Comparison of ENCODE assay signal across 19 cellular contexts in genomic region chr16:101586-101985, GRCh38. TPM values are rescaled to one million over a fixed set of nuclear protein-coding genes. Genes with fewer than 3 reads are reported as not detected.
A peak's percentile ranks its signal among the peaks of the same experiment; 100 is the strongest.
DNase-seq lines count a peak whose midpoint lies in the region; ATAC-seq and TF ChIP-seq lines count a peak whose summit lies in the region.
"Had no signal": no experiment of that assay in that cellular context is flagged by ENCODE, and none has a peak within 500 bp of the region (broad histone marks: within the 10 kb centered on the region; RNA-seq: fewer than 3 reads in every experiment).

No MANE protein-coding gene starts in this region.

- H3K27ac Mint-ChIP-seq in MCF 10A (ENCODE audit: low read depth, unreplicated experiment) (no peak overlapping the region), GM23338 (no peak overlapping the region; the same call in 1 of the 2 replicates)
- H3K27ac Mint-ChIP-seq: activated B cell treated with CpG ODN at 0.5 μM for 24 hours; activated CD8-positive, alpha-beta T cell treated with anti-CD3 and anti-CD28 coated beads, Interleukin-2, amount 10 ng/mL, durations not matched to agents 7 days and 5 days; activated naive CD8-positive, alpha-beta T cell treated with anti-CD3 and anti-CD28 coated beads for 36 hours; T-helper 1 cell treated with Interleukin-12 subunit alpha and Interleukin-12 subunit beta and Interleukin-4 antibody, amounts not matched to agents 30 μg/mL and 1 μg/mL, for 36 hours had no signal

- WGBS in prostate gland: 87% methylated on average over 6 of the region's 6 CpGs

- H3K27me3 ChIP-seq in breast epithelium (no peaks in the 10 kb centered on the region), prostate gland (replicated peaks; ENCODE audit: insufficient read depth) (no peaks in the 10 kb centered on the region), upper lobe of right lung (no peaks in the 10 kb centered on the region), GM23338 (ENCODE audit: insufficient read depth) (no peaks in the 10 kb centered on the region)
- H3K27me3 ChIP-seq: cardiac muscle cell had no signal

- H3K9me3 ChIP-seq in breast epithelium (no peaks in the 10 kb centered on the region), prostate gland (no peaks in the 10 kb centered on the region), upper lobe of right lung (no peaks in the 10 kb centered on the region)

- H3K36me3 ChIP-seq in breast epithelium: no peaks in the 10 kb centered on the region
- H3K36me3 ChIP-seq in prostate gland: no peaks in the 10 kb centered on the region
- peaks cover 13% of the 10 kb centered on the region for H3K36me3 ChIP-seq in upper lobe of right lung
- H3K36me3 ChIP-seq in GM23338 (ENCODE audit: insufficient read depth): no peaks in the 10 kb centered on the region
- H3K36me3 ChIP-seq: cardiac muscle cell had no signal

- ATAC-seq in upper lobe of right lung: no peak
- no peak for ATAC-seq in GM23338
- ATAC-seq: activated CD8-positive, alpha-beta T cell treated with anti-CD3 and anti-CD28 coated beads, Interleukin-2, amount 10 ng/mL, durations not matched to agents 7 days and 5 days had no signal

- no peaks in the 10 kb centered on the region for H3K9me3 Mint-ChIP-seq in MCF 10A (ENCODE audit: unreplicated experiment)
- H3K9me3 Mint-ChIP-seq in GM23338: no peaks in the 10 kb centered on the region
- H3K9me3 Mint-ChIP-seq: activated B cell treated with CpG ODN at 0.5 μM for 24 hours; activated naive CD8-positive, alpha-beta T cell treated with anti-CD3 and anti-CD28 coated beads for 36 hours; T-helper 1 cell treated with Interleukin-12 subunit alpha and Interleukin-12 subunit beta and Interleukin-4 antibody, amounts not matched to agents 30 μg/mL and 1 μg/mL, for 36 hours had no signal

- peak overlapping the region; percentile 65 to 82 for H3K27ac ChIP-seq in breast epithelium
- peak overlapping the region; percentile 19 to 30 for H3K27ac ChIP-seq in prostate gland
- H3K27ac ChIP-seq in upper lobe of right lung: peak overlapping the region; percentile 76
- H3K27ac ChIP-seq in GM23338 (ENCODE audit: low read depth): no peak overlapping the region
- H3K27ac ChIP-seq: 22Rv1, cardiac muscle cell had no signal

- H3K4me1 ChIP-seq in breast epithelium: peaks cover 11 to 19% of the 10 kb centered on the region in 2 donors
- no peaks in the 10 kb centered on the region for H3K4me1 ChIP-seq in prostate gland (replicated peaks)
- H3K4me1 ChIP-seq in upper lobe of right lung: peaks cover 19% of the 10 kb centered on the region
- no peaks in the 10 kb centered on the region for H3K4me1 ChIP-seq in GM23338 (ENCODE audit: insufficient read depth)

- H3K4me3 Mint-ChIP-seq in MCF 10A (ENCODE audit: unreplicated experiment) (no peak overlapping the region), GM23338 (no peak overlapping the region; the same call in 2 of the 3 replicates)
- H3K4me3 Mint-ChIP-seq: activated B cell treated with CpG ODN at 0.5 μM for 24 hours; activated CD8-positive, alpha-beta T cell treated with anti-CD3 and anti-CD28 coated beads, Interleukin-2, amount 10 ng/mL, durations not matched to agents 7 days and 5 days; activated naive CD8-positive, alpha-beta T cell treated with anti-CD3 and anti-CD28 coated beads for 36 hours; T-helper 1 cell treated with Interleukin-12 subunit alpha and Interleukin-12 subunit beta and Interleukin-4 antibody, amounts not matched to agents 30 μg/mL and 1 μg/mL, for 36 hours had no signal

- no peak for TF ChIP-seq POLR2A in breast epithelium (IDR thresholded peaks at IDR 0.05)
- no peak for TF ChIP-seq POLR2A in prostate gland (IDR thresholded peaks at IDR 0.05)

- H3K27me3 Mint-ChIP-seq in MCF 10A (ENCODE audit: insufficient read depth, unreplicated experiment): no peaks in the 10 kb centered on the region
- peaks cover 3% of the 10 kb centered on the region for H3K27me3 Mint-ChIP-seq in GM23338 (ENCODE audit: insufficient read depth, low read depth, poor library complexity)
- H3K27me3 Mint-ChIP-seq: activated B cell treated with CpG ODN at 0.5 μM for 24 hours; activated naive CD8-positive, alpha-beta T cell treated with anti-CD3 and anti-CD28 coated beads for 36 hours had no signal

- intact Hi-C loops in breast epithelium (cut with DNase I; ENCODE audit: low total_unique reads): no loop called here
- intact Hi-C loops in MCF 10A (cut with micrococcal nuclease): no loop called here
- intact Hi-C loops in prostate gland (cut with DNase I): no loop called here
- intact Hi-C loops in upper lobe of right lung (cut with DNase I): no loop called here

- no peak for DNase-seq in breast epithelium (ENCODE audit: low spot score in 2 of 2)
- no peak for DNase-seq in MCF 10A (ENCODE audit: unreplicated experiment)
- DNase-seq in islet precursor cell: peak; percentile 48
- DNase-seq in prostate gland (ENCODE audit: low spot score): no peak
- no peak for DNase-seq in upper lobe of right lung
- no peak for DNase-seq in stimulated activated CD4-positive, alpha-beta T cell treated with anti-CD3 and anti-CD28 coated beads, Interleukin-2, amount 100 ng/mL, for 24 hours
- DNase-seq in hippocampal formation (lab: John Stamatoyannopoulos, UW): no peak
- DNase-seq in GM23338 (ENCODE audit: low spot score): no peak
- DNase-seq: activated B cell treated with CpG ODN at 0.5 μM for 24 hours; activated CD8-positive, alpha-beta T cell treated with anti-CD3 and anti-CD28 coated beads, Interleukin-2, amount 10 ng/mL, durations not matched to agents 7 days and 5 days; activated naive CD8-positive, alpha-beta T cell treated with anti-CD3 and anti-CD28 coated beads for 36 hours; effector CD8-positive, alpha-beta T cell; MM.1S; NCI-H187 treated with DMSO at 0.1 percent for 48 hours; NCI-H510A; SIG-M5 had no signal

- H4K20me1 ChIP-seq in GM23338 (replicated peaks; ENCODE audit: insufficient read depth): peaks cover 2% of the 10 kb centered on the region

- H3K4me3 ChIP-seq in breast epithelium: peak overlapping the region in 1 of 3 donors; percentile 22
- no peak overlapping the region for H3K4me3 ChIP-seq in prostate gland
- H3K4me3 ChIP-seq in upper lobe of right lung: no peak overlapping the region
- no peak overlapping the region for H3K4me3 ChIP-seq in GM23338
- H3K4me3 ChIP-seq: cardiac muscle cell had no signal

- no peak overlapping the region for H3K4me2 ChIP-seq in GM23338

- BruUV-seq in MCF 10A (replicated peaks; lab: Mats Ljungman, UMichigan): no TSS peak

- no peaks in the 10 kb centered on the region for H3K4me1 Mint-ChIP-seq in MCF 10A (ENCODE audit: insufficient read depth, unreplicated experiment)
- no peaks in the 10 kb centered on the region for H3K4me1 Mint-ChIP-seq in GM23338
- H3K4me1 Mint-ChIP-seq: activated naive CD8-positive, alpha-beta T cell treated with anti-CD3 and anti-CD28 coated beads for 36 hours had no signal

- TF ChIP-seq CTCF in breast epithelium (IDR thresholded peaks at IDR 0.05) (no peak), MCF 10A (IDR thresholded peaks at IDR 0.05; ENCODE audit: unreplicated experiment) (no peak), prostate gland (IDR thresholded peaks at IDR 0.05) (no peak), upper lobe of right lung (IDR thresholded peaks at IDR 0.05) (no peak), GM23338 (conservative IDR thresholded peaks at IDR 0.05; ENCODE audit: low read depth in 2 of 2) (no peak)

- H2AFZ ChIP-seq in GM23338: no peak overlapping the region

- no peaks in the 10 kb centered on the region for H3K79me2 ChIP-seq in GM23338 (replicated peaks; ENCODE audit: insufficient read depth)

- 0 out of 2 replicates have a peak, but pooled peaks cover 7% of the 10 kb centered on the region for H3F3A ChIP-seq in GM23338 (replicated peaks; ENCODE audit: low read depth)

- CTCF ChIA-PET in MCF 10A (lab: Yijun Ruan, JAX): interaction anchor here (0.9 to 1.5 kb wide), 3 partner anchors 9 to 36 kb away, joined by 3 to 8 read pairs (median 3); no protein-coding TSS in a partner anchor

- H3K36me3 Mint-ChIP-seq in MCF 10A (ENCODE audit: insufficient read depth, unreplicated experiment) (peaks cover 50% of the 10 kb centered on the region), GM23338 (ENCODE audit: low read depth) (no peaks in the 10 kb centered on the region)

- no peaks in the 10 kb centered on the region for H3K9me2 ChIP-seq in GM23338 (ENCODE audit: insufficient read depth)

- POLR2A ChIA-PET in MCF 10A (lab: Yijun Ruan, JAX): interaction anchor here (0.6 kb wide), 1 partner anchor 347 kb away, joined by 3 read pairs; no protein-coding TSS in a partner anchor

RNA-seq across cellular contexts. Expression of gene MPG, which starts 23.6 kb away (rescaled TPM):
- 100 to 1,000 TPM in 1 of 3 donors, 10 to 100 TPM in 2; 86.9 to 112 (median 89.1) TPM for total RNA-seq in breast epithelium
- 62.8 and 66.1 TPM in 2 replicates for total RNA-seq in MCF 10A (2022)
- total RNA-seq in prostate gland: 100 to 1,000 TPM; 111 to 138 TPM
- 42.5 TPM for total RNA-seq in upper lobe of right lung
- 57.8 and 91.1 TPM in 2 replicates for total RNA-seq in GM23338 (2014; rRNA removed; shearing (Covaris generic))
- polyA plus RNA-seq in GM23338 (2016; fragmentation: Nextera tagmentation; extraction: Ambion mirVana): 38.0 and 39.2 TPM in 2 replicates

RNA-seq across cellular contexts. Expression of gene RHBDF1, which starts 29.2 kb away (rescaled TPM):
- total RNA-seq in breast epithelium (10 to 100 TPM; 29.0 to 43.3 (median 42.6) TPM), MCF 10A (2022) (26.3 and 30.0 TPM in 2 replicates), prostate gland (10 to 100 TPM; 55.4 to 79.5 TPM), upper lobe of right lung (48.4 TPM)
- total RNA-seq in GM23338 (2014; rRNA removed; shearing (Covaris generic)): 15.3 and 24.5 TPM in 2 replicates
- 22.1 and 22.6 TPM in 2 replicates for polyA plus RNA-seq in GM23338 (2016; fragmentation: Nextera tagmentation; extraction: Ambion mirVana)

RNA-seq across cellular contexts. Expression of gene NPRL3, which starts 36.9 kb away (rescaled TPM):
- total RNA-seq in breast epithelium: 10 to 100 TPM; 14.2 to 23.4 (median 22.3) TPM
- 34.9 and 45.2 TPM in 2 replicates for total RNA-seq in MCF 10A (2022)
- 10 to 100 TPM; 36.1 to 47.1 TPM for total RNA-seq in prostate gland
- 30.6 TPM for total RNA-seq in upper lobe of right lung
- total RNA-seq in GM23338 (2014; rRNA removed; shearing (Covaris generic)): 45.7 and 45.9 TPM in 2 replicates
- polyA plus RNA-seq in GM23338 (2016; fragmentation: Nextera tagmentation; extraction: Ambion mirVana): 14.5 and 15.4 TPM in 2 replicates

RNA-seq across cellular contexts. Expression of gene SNRNP25, which starts 48.0 kb away (rescaled TPM):
- total RNA-seq in breast epithelium: 10 to 100 TPM; 17.4 to 23.9 (median 17.9) TPM
- 11.9 and 21.2 TPM in 2 replicates for total RNA-seq in MCF 10A (2022)
- 10 to 100 TPM; 22.9 to 40.8 TPM for total RNA-seq in prostate gland
- total RNA-seq in upper lobe of right lung: 11.6 TPM
- total RNA-seq in GM23338 (2014; rRNA removed; shearing (Covaris generic)): 31.2 and 34.4 TPM in 2 replicates
- polyA plus RNA-seq in GM23338 (2016; fragmentation: Nextera tagmentation; extraction: Ambion mirVana): 79.5 and 81.6 TPM in 2 replicates

RNA-seq across cellular contexts. Expression of gene POLR3K, which starts 48.2 kb away (rescaled TPM):
- total RNA-seq in breast epithelium (1 to 10 TPM; 3.8 to 6.9 (median 6.6) TPM), MCF 10A (2022) (14.8 and 19.2 TPM in 2 replicates), prostate gland (1 to 10 TPM; 6.2 to 6.8 TPM), upper lobe of right lung (12.0 TPM)
- total RNA-seq in GM23338 (2014; rRNA removed; shearing (Covaris generic)): 11.7 and 17.8 TPM in 2 replicates
- 58.5 and 60.0 TPM in 2 replicates for polyA plus RNA-seq in GM23338 (2016; fragmentation: Nextera tagmentation; extraction: Ambion mirVana)
